15 cellular contexts compared by ENCODE assay signal in the genomic region with DNA sequence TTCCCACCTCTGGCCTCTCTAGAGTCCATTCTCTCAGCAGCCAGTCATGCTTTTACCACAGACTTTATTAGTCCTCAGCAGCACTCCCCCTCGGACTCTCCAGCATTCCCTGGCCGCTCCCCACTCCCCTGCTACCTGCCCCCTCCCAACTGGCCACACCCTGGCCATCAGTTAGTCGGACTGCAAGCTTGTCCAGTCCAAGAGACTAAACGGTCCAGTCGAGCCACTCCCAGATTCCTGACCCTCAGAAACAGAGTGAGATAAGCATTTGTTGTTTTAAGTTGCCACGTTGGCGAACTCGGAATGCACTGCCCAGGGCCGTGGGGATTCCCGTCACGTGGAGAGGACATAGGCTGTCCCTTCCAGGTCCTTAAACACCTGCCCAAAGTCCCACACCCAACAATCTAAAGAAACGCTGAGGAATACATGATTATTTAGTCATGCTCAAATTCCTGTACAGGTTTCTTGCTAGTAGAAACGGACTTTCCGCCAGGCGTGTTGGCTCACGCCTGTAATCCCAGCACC. TPM values are rescaled to one million over a fixed set of nuclear protein-coding genes. Genes with fewer than 3 reads are reported as not detected.
DNase-seq lines count a peak whose midpoint lies in the region; ATAC-seq, FAIRE-seq and TF ChIP-seq lines count a peak whose summit lies in the region.
"Had no signal": no experiment of that assay in that cellular context is flagged by ENCODE, and none has a peak within 500 bp of the region (broad histone marks: within the 10 kb centered on the region; RNA-seq: fewer than 3 reads in every experiment).

No MANE protein-coding gene starts in this region.

- peaks cover 51% of the 10 kb centered on the region for H3K4me1 ChIP-seq in A549

- CTCF ChIA-PET in A549 (lab: Yijun Ruan, JAX), result interaction anchor here (0.6 to 2.2 kb wide), 7 partner anchors 8 to 256 kb away, joined by 3 to 5 read pairs (median 3); no protein-coding TSS in a partner anchor

- no peaks in the 10 kb centered on the region for H3K9me3 ChIP-seq in A549

- H3K4me1 Mint-ChIP-seq in effector memory CD8-positive, alpha-beta T cell (ENCODE audit: low read depth in 2 of 2), result peaks cover 18 to 22% of the 10 kb centered on the region in 2 donors

- no peak overlapping the region for H3K4me3 Mint-ChIP-seq in effector memory CD8-positive, alpha-beta T cell
- H3K4me3 Mint-ChIP-seq: natural killer cell treated with Interleukin-12 subunit alpha and Interleukin-12 subunit beta and Interleukin-15 and Interleukin-18, amount 100 ng/mL, for 72 hours had no signal

- H3K27ac ChIP-seq in A549, result peak overlapping the region; percentile 59 to 85

- no peak overlapping the region for H3K27ac Mint-ChIP-seq in effector memory CD8-positive, alpha-beta T cell
- H3K27ac Mint-ChIP-seq: natural killer cell treated with Interleukin-12 subunit alpha and Interleukin-12 subunit beta and Interleukin-15 and Interleukin-18, amount 100 ng/mL, for 72 hours had no signal

- WGBS in A549 (ENCODE audit: missing lambda C conversion rate), result 12% methylated on average over 15 of the region's 16 CpGs

- peak; percentile 85 to 95 for DNase-seq in A549 (ENCODE audit: low read depth in 1 of 2, low spot score in 1 of 2)
- peak; percentile 36 for DNase-seq in dermis blood vessel endothelial cell
- peak; percentile 79 for DNase-seq in mucosa of gallbladder (ENCODE audit: low spot score)
- no peak for DNase-seq in effector memory CD8-positive, alpha-beta T cell
- no peak for DNase-seq in NCI-H1417 treated with DMSO at 0.1 percent for 48 hours (lab: John Stamatoyannopoulos, UW)
- DNase-seq: activated CD4-positive, CD25-positive, alpha-beta regulatory T cell treated with anti-CD3 and anti-CD28 coated beads, Interleukin-2, amount 50 U/mL, for 72 hours; activated naive CD4-positive, alpha-beta T cell; cortex of kidney; hypothalamus; NCI-H187 treated with DMSO at 0.1 percent for 48 hours; stimulated activated CD4-positive, alpha-beta T cell treated with anti-CD3 and anti-CD28 coated beads, Interleukin-2, amount 100 ng/mL, for 48 hours had no signal

- H3K4me3 ChIP-seq in A549, result no peak overlapping the region

- POLR2A ChIA-PET in A549 (lab: Yijun Ruan, JAX), result interaction anchor here (0.6 to 0.7 kb wide), 2 partner anchors 56 to 63 kb away, joined by 3 read pairs; no protein-coding TSS in a partner anchor

- peaks cover 24% of the 10 kb centered on the region for H3K36me3 Mint-ChIP-seq in effector memory CD8-positive, alpha-beta T cell (ENCODE audit: insufficient read depth)
- H3K36me3 Mint-ChIP-seq: natural killer cell treated with Interleukin-12 subunit alpha and Interleukin-12 subunit beta and Interleukin-15 and Interleukin-18, amount 100 ng/mL, for 72 hours had no signal

- H3K4me2 ChIP-seq in A549, result peak overlapping the region; percentile 56

- TF ChIP-seq RAD21 in A549 (conservative IDR thresholded peaks at IDR 0.05 in 1 of 2, IDR thresholded peaks at IDR 0.05 in 1 of 2), result no peak
- no peak for TF ChIP-seq RAD21 in Ishikawa (IDR thresholded peaks at IDR 0.05; ENCODE audit: low read depth)

- TF ChIP-seq EP300 in A549 (IDR thresholded peaks at IDR 0.05), result no peak
- no peak for TF ChIP-seq EP300 in Ishikawa (IDR thresholded peaks at IDR 0.05; ENCODE audit: borderline replicate concordance)

- TF ChIP-seq CTCF in A549 (IDR thresholded peaks at IDR 0.05), result no peak

- TF ChIP-seq POLR2A in A549 (IDR thresholded peaks at IDR 0.05; ENCODE audit: low read length), result no peak

- no peak for FAIRE-seq in A549 (lab: Jason Lieb, UNC)

- ATAC-seq in A549, result peak; percentile 67 to 77
- ATAC-seq in HG03457 (IDR thresholded peaks at IDR 0.05; ENCODE audit: unreplicated experiment), result no peak
- ATAC-seq in GM19455 (IDR thresholded peaks at IDR 0.05; ENCODE audit: unreplicated experiment), result no peak
- no peak for ATAC-seq in effector memory CD8-positive, alpha-beta T cell (replicated peaks)
- ATAC-seq: natural killer cell treated with Interleukin-12 subunit alpha and Interleukin-12 subunit beta and Interleukin-15 and Interleukin-18, amount 100 ng/mL, for 72 hours had no signal

- H3K27me3 Mint-ChIP-seq in effector memory CD8-positive, alpha-beta T cell, result no peaks in the 10 kb centered on the region
- H3K27me3 Mint-ChIP-seq: natural killer cell treated with Interleukin-12 subunit alpha and Interleukin-12 subunit beta and Interleukin-15 and Interleukin-18, amount 100 ng/mL, for 72 hours had no signal

- no peaks in the 10 kb centered on the region for H3K9me3 Mint-ChIP-seq in effector memory CD8-positive, alpha-beta T cell
- H3K9me3 Mint-ChIP-seq: natural killer cell treated with Interleukin-12 subunit alpha and Interleukin-12 subunit beta and Interleukin-15 and Interleukin-18, amount 100 ng/mL, for 72 hours had no signal

TF ChIP-seq in A549, 52 proteins besides CTCF, POLR2A, EP300 and RAD21 (continues in another document):
- TF ChIP-seq NPAS2 (CRISPR knock-in tag; IDR thresholded peaks at IDR 0.05; ENCODE audit: borderline replicate concordance) (peak; percentile 87), KDM1A (IDR thresholded peaks at IDR 0.05; ENCODE audit: low read depth) (no peak), HOXB13 (CRISPR knock-in tag; IDR thresholded peaks at IDR 0.05; ENCODE audit: low read depth) (no peak), RNF2 (IDR thresholded peaks at IDR 0.05; ENCODE audit: borderline replicate concordance, low read depth) (no peak)
- TF ChIP-seq, protein P1, sequence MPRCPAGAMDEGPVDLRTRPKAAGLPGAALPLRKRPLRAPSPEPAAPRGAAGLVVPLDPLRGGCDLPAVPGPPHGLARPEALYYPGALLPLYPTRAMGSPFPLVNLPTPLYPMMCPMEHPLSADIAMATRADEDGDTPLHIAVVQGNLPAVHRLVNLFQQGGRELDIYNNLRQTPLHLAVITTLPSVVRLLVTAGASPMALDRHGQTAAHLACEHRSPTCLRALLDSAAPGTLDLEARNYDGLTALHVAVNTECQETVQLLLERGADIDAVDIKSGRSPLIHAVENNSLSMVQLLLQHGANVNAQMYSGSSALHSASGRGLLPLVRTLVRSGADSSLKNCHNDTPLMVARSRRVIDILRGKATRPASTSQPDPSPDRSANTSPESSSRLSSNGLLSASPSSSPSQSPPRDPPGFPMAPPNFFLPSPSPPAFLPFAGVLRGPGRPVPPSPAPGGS (IDR thresholded peaks at IDR 0.05), result no peak

TF ChIP-seq in Ishikawa, 13 proteins besides CTCF, POLR2A, EP300 and RAD21:
- no peak for TF ChIP-seq EGR1 (IDR thresholded peaks at IDR 0.05)
- TF ChIP-seq, protein P2, sequence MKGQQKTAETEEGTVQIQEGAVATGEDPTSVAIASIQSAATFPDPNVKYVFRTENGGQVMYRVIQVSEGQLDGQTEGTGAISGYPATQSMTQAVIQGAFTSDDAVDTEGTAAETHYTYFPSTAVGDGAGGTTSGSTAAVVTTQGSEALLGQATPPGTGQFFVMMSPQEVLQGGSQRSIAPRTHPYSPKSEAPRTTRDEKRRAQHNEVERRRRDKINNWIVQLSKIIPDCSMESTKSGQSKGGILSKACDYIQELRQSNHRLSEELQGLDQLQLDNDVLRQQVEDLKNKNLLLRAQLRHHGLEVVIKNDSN (IDR thresholded peaks at IDR 0.05), result peak; percentile 62
- no peak for TF ChIP-seq FOXM1 (IDR thresholded peaks at IDR 0.05; ENCODE audit: borderline replicate concordance, low read depth)
- no peak for TF ChIP-seq CREB1 (IDR thresholded peaks at IDR 0.05; ENCODE audit: low read depth)
- peak; percentile 43 for TF ChIP-seq TEAD4 (IDR thresholded peaks at IDR 0.05)

RNA-seq across cellular contexts. Expression of a gene that starts 5.8 kb away (rescaled TPM):
- polyA plus RNA-seq in A549 (2011; rRNA removed) (53.2 and 54.4 TPM in 2 replicates), A549 (2017; fragmentation: RNase III; extraction: RNeasy Plus Mini Kit Qiagen cat#74134 plus additional on column Dnase treatment) (73.2 to 80.6 TPM (median 79.6 TPM) in 3 replicates)
- polyA plus RNA-seq in A549 (2012; cell fraction: cytosol; rRNA removed), result 57.9 and 61.6 TPM in 2 replicates
- polyA plus RNA-seq in A549 (2012; cell fraction: nucleus; rRNA removed), result 434 and 484 TPM in 2 replicates
- polyA minus RNA-seq in A549 (2011; rRNA and poly(A)+ RNA removed), result 51.0 and 58.2 TPM in 2 replicates
- total RNA-seq in dermis blood vessel endothelial cell (145 and 170 TPM in 2 replicates), mucosa of gallbladder (106 TPM)

RNA-seq across cellular contexts. Expression of a gene that starts 12.0 kb away (rescaled TPM):
- polyA plus RNA-seq in A549 (2011; rRNA removed) (54.9 and 57.4 TPM in 2 replicates), A549 (2017; fragmentation: RNase III; extraction: RNeasy Plus Mini Kit Qiagen cat#74134 plus additional on column Dnase treatment) (50.4 to 56.7 TPM (median 53.6 TPM) in 3 replicates)
- polyA plus RNA-seq in A549 (2012; cell fraction: cytosol; rRNA removed), result 56.7 and 61.7 TPM in 2 replicates
- polyA plus RNA-seq in A549 (2012; cell fraction: nucleus; rRNA removed), result 130 and 154 TPM in 2 replicates
- polyA minus RNA-seq in A549 (2011; rRNA and poly(A)+ RNA removed), result 43.6 and 69.7 TPM in 2 replicates
- total RNA-seq in dermis blood vessel endothelial cell (55.5 and 72.0 TPM in 2 replicates), mucosa of gallbladder (143 TPM)

RNA-seq across cellular contexts. Expression of a gene that starts 58.1 kb away (rescaled TPM):
- 2,291 and 2,911 TPM in 2 replicates for polyA plus RNA-seq in A549 (2011; rRNA removed)
- polyA plus RNA-seq in A549 (2012; cell fraction: cytosol; rRNA removed), result 5,546 and 6,996 TPM in 2 replicates
- polyA plus RNA-seq in A549 (2012; cell fraction: nucleus; rRNA removed), result 3,523 and 4,870 TPM in 2 replicates
- 2,979 to 3,246 TPM (median 3,044 TPM) in 3 replicates for polyA plus RNA-seq in A549 (2017; fragmentation: RNase III; extraction: RNeasy Plus Mini Kit Qiagen cat#74134 plus additional on column Dnase treatment)
- polyA minus RNA-seq in A549 (2011; rRNA and poly(A)+ RNA removed), result 1,187 and 1,226 TPM in 2 replicates
- 1,818 and 3,550 TPM in 2 replicates for total RNA-seq in dermis blood vessel endothelial cell
- 1,696 TPM for total RNA-seq in mucosa of gallbladder

Comparison
In these comparisons a context has a peak if more than half of its experiments do, and no peak if none do; other contexts are left out.
1. ATAC-seq: peak in A549 (2 of 2); none in HG03457 (single experiment), GM19455 (single experiment) and effector memory CD8-positive, alpha-beta T cell (single experiment).
2. DNase-seq: peak in A549 (2 of 2), dermis blood vessel endothelial cell (single experiment) and mucosa of gallbladder (single experiment); none in effector memory CD8-positive, alpha-beta T cell (0 of 3) and NCI-H1417 treated with DMSO at 0.1 percent for 48 hours (single experiment).